Comparison of ENCODE assay signal across 8 cellular contexts in the genomic region with DNA sequence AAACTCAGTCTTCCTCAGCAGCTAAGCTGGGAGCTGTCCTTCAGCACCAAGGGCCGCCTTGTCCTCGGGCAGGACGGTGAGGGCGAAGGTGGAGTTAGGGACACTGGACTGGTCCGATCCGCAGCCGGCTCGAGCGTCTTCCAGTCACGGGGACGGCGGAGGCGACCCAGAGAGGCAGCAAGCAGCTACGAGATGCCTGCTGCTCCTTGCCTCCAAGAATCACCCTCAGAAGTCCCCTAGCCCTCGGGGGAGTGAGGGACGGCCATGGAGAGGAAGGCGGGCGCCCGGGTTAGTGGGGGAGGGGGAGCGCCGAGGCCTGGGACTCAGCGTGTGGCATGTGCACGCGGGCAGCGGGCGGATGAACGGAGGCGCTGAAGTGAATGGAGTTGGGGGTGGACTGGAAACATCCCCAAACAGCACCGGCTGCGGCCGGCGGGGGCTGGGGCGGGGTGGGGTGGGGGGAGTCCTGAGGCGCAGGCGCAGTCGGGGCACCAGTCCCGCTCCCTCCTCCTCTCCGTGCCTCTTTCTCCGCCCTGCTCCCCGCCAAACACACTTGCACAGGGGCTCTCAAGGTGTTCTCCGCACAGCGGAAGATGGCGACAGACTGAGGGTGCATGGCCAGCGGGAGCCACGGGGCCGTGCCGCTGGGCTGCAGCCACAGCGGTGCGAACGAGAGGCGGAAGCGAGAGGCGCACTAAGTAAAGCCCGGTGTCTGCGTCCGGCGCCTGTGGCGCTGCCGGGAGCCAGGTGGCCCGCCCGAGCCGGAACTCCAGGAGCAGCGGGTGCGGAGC. TPM values are rescaled to one million over a fixed set of nuclear protein-coding genes. Genes with fewer than 3 reads are reported as not detected.
DNase-seq lines count a peak whose midpoint lies in the region; ATAC-seq, FAIRE-seq and TF ChIP-seq lines count a peak whose summit lies in the region.

Gene NALF2, plus strand, starts transcription at position 492 of the 791 bp plus-strand sequence. CDS start 957 bp downstream, outside the sequence.

- POLR2A ChIA-PET in GM10248 (lab: Yijun Ruan, JAX) = no interaction called here

- TF ChIP-seq CTCF in GM10248 (IDR thresholded peaks at IDR 0.05; ENCODE audit: control extremely low read depth, extremely low read depth, low read depth, missing control alignments) (no peak), epithelial cell of proximal tubule (conservative IDR thresholded peaks at IDR 0.05; ENCODE audit: low read depth, low read length) (no peak), mesothelial cell of epicardium (IDR thresholded peaks at IDR 0.05; ENCODE audit: unreplicated experiment) (no peak)

- peak within 1 kb of the TSS; percentile 60 for H3K4me3 ChIP-seq in epithelial cell of proximal tubule (ENCODE audit: low read depth, low read length)

- no peak for ATAC-seq in HG03025 (IDR thresholded peaks at IDR 0.05; ENCODE audit: low FRiP score, unreplicated experiment)

- peaks cover 6% of the 10 kb centered on the region for H3K9me3 Mint-ChIP-seq in mesothelial cell of epicardium

- peaks cover 5% of the 10 kb centered on the region for H3K4me1 Mint-ChIP-seq in mesothelial cell of epicardium

- FAIRE-seq in GM19239 (lab: Jason Lieb, UNC) = no peak

- peak within 1 kb of the TSS; percentile 69 for H3K4me3 Mint-ChIP-seq in mesothelial cell of epicardium

- no peak within 1 kb of the TSS for H3K27ac Mint-ChIP-seq in mesothelial cell of epicardium

- H3K36me3 Mint-ChIP-seq in mesothelial cell of epicardium = no peaks in the 10 kb centered on the region

- DNase-seq in GM10248 (ENCODE audit: extremely low spot score) (peak; percentile 24), NCI-H1417 treated with DMSO at 0.1 percent for 48 hours (lab: John Stamatoyannopoulos, UW) (peak; percentile 17), epithelial cell of proximal tubule (ENCODE audit: low read depth) (no peak), mesothelial cell of epicardium (ENCODE audit: low spot score in 2 of 2, unreplicated experiment in 2 of 2) (peak; percentile 40 to 72), superior temporal gyrus (ENCODE audit: extremely low spot score) (peak; percentile 24), GM19239 (ENCODE audit: insufficient read length, low spot score) (no peak)
- peak; percentile 45 for DNase-seq in activated CD4-positive, alpha-beta T cell treated with anti-CD3 and anti-CD28 coated beads for 48 hours

- peaks cover 44% of the 10 kb centered on the region for H3K27me3 Mint-ChIP-seq in mesothelial cell of epicardium (ENCODE audit: low read depth)

- CTCF ChIA-PET in GM10248 (lab: Yijun Ruan, JAX) = interaction anchor here (1.4 kb wide), 1 partner anchor 49 kb away, joined by 5 read pairs; no protein-coding TSS in a partner anchor

RNA-seq across cellular contexts. Expression of gene NALF2, which starts in this region (rescaled TPM):
- total RNA-seq in epithelial cell of proximal tubule (0.58 and 1.0 TPM in 2 replicates), mesothelial cell of epicardium (0.05 to 0.11 TPM in 2 of 3 replicates, not detected in the other)

Comparison
In these comparisons a context has a peak if more than half of its experiments do, and no peak if none do; other contexts are left out.
1. Peak in DNase-seq in mesothelial cell of epicardium; RNA of the gene not detected or under 1 TPM.
2. DNase-seq: peak in GM10248 (single experiment), NCI-H1417 treated with DMSO at 0.1 percent for 48 hours (single experiment), activated CD4-positive, alpha-beta T cell treated with anti-CD3 and anti-CD28 coated beads for 48 hours (single experiment) and superior temporal gyrus (single experiment); none in epithelial cell of proximal tubule (single experiment) and GM19239 (single experiment).